1 cellular context compared by ENCODE assay signal in the genomic region with DNA sequence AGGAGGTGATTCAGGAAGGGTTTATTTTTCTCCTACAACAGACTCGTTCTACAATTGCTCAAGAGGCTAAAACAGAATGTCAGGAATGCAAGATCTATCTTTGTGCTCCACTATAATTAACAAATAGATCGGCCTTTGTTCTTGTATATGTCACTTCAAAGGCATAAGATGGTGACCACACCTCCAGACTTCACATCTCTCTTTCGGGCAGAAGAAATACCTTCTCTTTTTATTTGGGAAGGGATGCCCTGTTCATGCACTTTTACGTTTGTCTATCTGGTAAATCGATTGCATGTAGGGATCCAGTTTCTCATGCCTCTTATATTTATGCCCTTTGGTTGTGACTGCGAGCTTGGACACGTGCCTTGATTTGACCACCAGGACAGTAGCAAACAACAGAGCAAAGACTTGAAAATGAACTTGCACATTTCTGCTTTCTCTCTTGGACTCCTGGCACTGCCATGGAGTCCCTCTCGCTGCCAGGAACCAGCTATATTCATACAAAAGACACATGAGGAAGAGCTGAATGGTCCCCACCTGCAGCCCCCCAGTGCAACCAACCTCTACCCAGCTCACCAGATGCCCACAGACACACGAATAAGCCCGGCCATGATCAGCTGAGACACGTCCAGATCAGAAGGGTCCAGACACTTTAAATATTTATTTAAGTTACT.
TF ChIP-seq lines count a peak whose summit lies in the region.

No MANE protein-coding gene starts in this region.

TF ChIP-seq in GM23338, 12 proteins besides CTCF, POLR2A, EP300 and RAD21 (continued from another document):
- TF ChIP-seq, protein P1, sequence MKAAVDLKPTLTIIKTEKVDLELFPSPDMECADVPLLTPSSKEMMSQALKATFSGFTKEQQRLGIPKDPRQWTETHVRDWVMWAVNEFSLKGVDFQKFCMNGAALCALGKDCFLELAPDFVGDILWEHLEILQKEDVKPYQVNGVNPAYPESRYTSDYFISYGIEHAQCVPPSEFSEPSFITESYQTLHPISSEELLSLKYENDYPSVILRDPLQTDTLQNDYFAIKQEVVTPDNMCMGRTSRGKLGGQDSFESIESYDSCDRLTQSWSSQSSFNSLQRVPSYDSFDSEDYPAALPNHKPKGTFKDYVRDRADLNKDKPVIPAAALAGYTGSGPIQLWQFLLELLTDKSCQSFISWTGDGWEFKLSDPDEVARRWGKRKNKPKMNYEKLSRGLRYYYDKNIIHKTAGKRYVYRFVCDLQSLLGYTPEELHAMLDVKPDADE (IDR thresholded peaks at IDR 0.05): no peak
- TF ChIP-seq NANOG (IDR thresholded peaks at IDR 0.05; ENCODE audit: borderline replicate concordance) (no peak), EZH2phosphoT487 (IDR thresholded peaks at IDR 0.05; ENCODE audit: unreplicated experiment) (no peak), ZNF331 (CRISPR knock-in tag; IDR thresholded peaks at IDR 0.05; ENCODE audit: low read depth) (no peak), ZNF114 (CRISPR knock-in tag; IDR thresholded peaks at IDR 0.05) (no peak), EZH2 (IDR thresholded peaks at IDR 0.05; ENCODE audit: low read depth, unreplicated experiment) (no peak), STAT1 (IDR thresholded peaks at IDR 0.05; ENCODE audit: unreplicated experiment) (no peak), POLR2AphosphoS5 (IDR thresholded peaks at IDR 0.05; ENCODE audit: low read depth) (no peak)
- TF ChIP-seq, protein P2, sequence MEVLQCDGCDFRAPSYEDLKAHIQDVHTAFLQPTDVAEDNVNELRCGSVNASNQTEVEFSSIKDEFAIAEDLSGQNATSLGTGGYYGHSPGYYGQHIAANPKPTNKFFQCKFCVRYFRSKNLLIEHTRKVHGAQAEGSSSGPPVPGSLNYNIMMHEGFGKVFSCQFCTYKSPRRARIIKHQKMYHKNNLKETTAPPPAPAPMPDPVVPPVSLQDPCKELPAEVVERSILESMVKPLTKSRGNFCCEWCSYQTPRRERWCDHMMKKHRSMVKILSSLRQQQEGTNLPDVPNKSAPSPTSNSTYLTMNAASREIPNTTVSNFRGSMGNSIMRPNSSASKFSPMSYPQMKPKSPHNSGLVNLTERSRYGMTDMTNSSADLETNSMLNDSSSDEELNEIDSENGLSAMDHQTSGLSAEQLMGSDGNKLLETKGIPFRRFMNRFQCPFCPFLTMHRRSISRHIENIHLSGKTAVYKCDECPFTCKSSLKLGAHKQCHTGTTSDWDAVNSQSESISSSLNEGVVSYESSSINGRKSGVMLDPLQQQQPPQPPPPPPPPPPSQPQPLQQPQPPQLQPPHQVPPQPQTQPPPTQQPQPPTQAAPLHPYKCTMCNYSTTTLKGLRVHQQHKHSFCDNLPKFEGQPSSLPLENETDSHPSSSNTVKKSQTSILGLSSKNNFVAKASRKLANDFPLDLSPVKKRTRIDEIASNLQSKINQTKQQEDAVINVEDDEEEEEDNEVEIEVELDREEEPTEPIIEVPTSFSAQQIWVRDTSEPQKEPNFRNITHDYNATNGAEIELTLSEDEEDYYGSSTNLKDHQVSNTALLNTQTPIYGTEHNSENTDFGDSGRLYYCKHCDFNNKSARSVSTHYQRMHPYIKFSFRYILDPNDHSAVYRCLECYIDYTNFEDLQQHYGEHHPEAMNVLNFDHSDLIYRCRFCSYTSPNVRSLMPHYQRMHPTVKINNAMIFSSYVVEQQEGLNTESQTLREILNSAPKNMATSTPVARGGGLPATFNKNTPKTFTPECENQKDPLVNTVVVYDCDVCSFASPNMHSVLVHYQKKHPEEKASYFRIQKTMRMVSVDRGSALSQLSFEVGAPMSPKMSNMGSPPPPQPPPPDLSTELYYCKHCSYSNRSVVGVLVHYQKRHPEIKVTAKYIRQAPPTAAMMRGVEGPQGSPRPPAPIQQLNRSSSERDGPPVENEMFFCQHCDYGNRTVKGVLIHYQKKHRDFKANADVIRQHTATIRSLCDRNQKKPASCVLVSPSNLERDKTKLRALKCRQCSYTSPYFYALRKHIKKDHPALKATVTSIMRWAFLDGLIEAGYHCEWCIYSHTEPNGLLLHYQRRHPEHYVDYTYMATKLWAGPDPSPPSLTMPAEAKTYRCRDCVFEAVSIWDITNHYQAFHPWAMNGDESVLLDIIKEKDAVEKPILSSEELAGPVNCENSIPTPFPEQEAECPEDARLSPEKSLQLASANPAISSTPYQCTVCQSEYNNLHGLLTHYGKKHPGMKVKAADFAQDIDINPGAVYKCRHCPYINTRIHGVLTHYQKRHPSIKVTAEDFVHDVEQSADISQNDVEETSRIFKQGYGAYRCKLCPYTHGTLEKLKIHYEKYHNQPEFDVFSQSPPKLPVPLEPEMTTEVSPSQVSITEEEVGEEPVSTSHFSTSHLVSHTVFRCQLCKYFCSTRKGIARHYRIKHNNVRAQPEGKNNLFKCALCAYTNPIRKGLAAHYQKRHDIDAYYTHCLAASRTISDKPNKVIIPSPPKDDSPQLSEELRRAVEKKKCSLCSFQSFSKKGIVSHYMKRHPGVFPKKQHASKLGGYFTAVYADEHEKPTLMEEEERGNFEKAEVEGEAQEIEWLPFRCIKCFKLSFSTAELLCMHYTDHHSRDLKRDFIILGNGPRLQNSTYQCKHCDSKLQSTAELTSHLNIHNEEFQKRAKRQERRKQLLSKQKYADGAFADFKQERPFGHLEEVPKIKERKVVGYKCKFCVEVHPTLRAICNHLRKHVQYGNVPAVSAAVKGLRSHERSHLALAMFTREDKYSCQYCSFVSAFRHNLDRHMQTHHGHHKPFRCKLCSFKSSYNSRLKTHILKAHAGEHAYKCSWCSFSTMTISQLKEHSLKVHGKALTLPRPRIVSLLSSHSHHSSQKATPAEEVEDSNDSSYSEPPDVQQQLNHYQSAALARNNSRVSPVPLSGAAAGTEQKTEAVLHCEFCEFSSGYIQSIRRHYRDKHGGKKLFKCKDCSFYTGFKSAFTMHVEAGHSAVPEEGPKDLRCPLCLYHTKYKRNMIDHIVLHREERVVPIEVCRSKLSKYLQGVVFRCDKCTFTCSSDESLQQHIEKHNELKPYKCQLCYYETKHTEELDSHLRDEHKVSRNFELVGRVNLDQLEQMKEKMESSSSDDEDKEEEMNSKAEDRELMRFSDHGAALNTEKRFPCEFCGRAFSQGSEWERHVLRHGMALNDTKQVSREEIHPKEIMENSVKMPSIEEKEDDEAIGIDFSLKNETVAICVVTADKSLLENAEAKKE (CRISPR knock-in tag; IDR thresholded peaks at IDR 0.05): no peak
TF ChIP-seq in GM23338: peak in this region for 0.
